Comparison of ENCODE assay signal across 26 cellular contexts in the genomic region with DNA sequence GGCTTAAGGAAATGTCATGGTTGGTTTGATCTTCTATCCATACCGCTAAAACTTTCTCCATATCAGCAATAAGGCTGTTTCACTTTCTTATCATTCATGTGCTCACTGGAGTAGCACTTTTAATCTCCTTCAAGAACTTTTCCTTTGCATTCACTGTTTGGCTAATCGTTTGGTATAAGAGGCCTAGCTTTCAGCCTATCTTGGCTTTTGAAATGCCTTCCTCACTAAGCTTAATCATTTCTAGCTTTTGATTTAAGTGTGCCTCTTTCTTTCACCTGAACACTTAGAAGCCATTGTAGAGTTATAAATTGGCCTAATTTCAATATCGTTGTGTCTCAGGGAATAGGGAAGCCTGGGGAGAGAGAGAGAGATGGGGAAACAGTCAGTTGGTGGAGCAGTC.
"Had no signal": no experiment of that assay in that cellular context is flagged by ENCODE, and none has a peak within 500 bp of the region (broad histone marks: within the 10 kb centered on the region; RNA-seq: fewer than 3 reads in every experiment).

No MANE protein-coding gene starts in this region.

- H3K36me3 ChIP-seq: esophagus squamous epithelium, gastrocnemius medialis, heart right ventricle had no signal

- H3K4me3 ChIP-seq: coronary artery, esophagus squamous epithelium, gastrocnemius medialis, heart right ventricle, lung, mucosa of descending colon had no signal

- H3K4me1 ChIP-seq: esophagus squamous epithelium, gastrocnemius medialis had no signal

- DNase-seq: effector CD8-positive, alpha-beta T cell; effector memory CD8-positive, alpha-beta T cell; endodermal cell; erythroblast; esophagus squamous epithelium; foreskin fibroblast; foreskin melanocyte; gastrocnemius medialis; glutamatergic neuron; head of caudate nucleus; heart right ventricle; hippocampal formation; islet precursor cell; kidney; kidney glomerular epithelial cell; left colon; left ventricle myocardium superior; mammary epithelial cell; mucosa of descending colon; naive B cell; naive thymus-derived CD8-positive, alpha-beta T cell had no signal

- H3K27ac ChIP-seq: coronary artery, epithelial cell of prostate, esophagus squamous epithelium, gastrocnemius medialis, heart right ventricle had no signal

- H3K9me3 ChIP-seq: esophagus squamous epithelium, gastrocnemius medialis, mucosa of descending colon had no signal

- ATAC-seq: effector memory CD8-positive, alpha-beta T cell; esophagus mucosa; gastrocnemius medialis; heart right ventricle; left colon; left lobe of liver; left ventricle myocardium superior; mucosa of descending colon; naive thymus-derived CD8-positive, alpha-beta T cell had no signal

- H3K27me3 ChIP-seq: esophagus squamous epithelium, gastrocnemius medialis, heart right ventricle had no signal
